Comparison of ENCODE assay signal across 8 cellular contexts in the genomic region with DNA sequence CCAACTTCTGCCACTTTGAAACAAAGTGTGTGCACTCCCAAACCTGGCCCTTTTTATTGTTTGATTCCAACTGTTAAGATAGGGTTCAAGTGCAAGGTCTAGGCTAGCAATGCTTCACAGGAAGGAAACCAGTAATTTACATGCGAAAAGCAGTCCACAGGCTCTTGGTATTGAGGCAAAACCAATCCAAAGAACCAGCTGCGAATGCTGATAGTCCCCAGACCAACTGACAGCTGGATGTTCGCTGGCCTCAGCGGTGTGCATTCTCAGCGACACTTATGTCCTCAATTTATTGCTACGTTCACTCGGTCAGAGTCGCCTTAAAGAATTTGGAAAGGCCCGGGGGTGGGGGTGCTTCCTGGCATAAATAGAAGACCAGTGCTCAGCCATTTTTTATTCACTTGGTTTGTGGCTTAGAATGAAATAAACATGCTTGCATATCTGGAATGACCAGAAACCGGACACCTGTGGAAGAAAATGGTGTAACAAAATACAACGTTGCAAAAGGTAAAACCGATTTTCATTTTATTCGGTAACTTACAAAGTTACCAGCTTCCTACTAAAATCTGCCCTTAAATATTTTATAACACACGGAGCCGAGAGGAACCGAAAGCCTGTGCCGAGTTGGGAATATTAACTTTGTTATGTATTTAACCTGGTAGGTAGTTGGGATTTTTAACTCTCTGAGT. TPM values are rescaled to one million over a fixed set of nuclear protein-coding genes. Genes with fewer than 3 reads are reported as not detected.
DNase-seq lines count a peak whose midpoint lies in the region; ATAC-seq lines count a peak whose summit lies in the region.

No MANE protein-coding gene starts in this region.

- peaks cover 37% of the 10 kb centered on the region for H3K4me1 ChIP-seq in rectal smooth muscle tissue (ENCODE audit: control insufficient read depth, insufficient read depth, low read length)

- no peak for ATAC-seq in HG03439 (IDR thresholded peaks at IDR 0.05; ENCODE audit: unreplicated experiment)

- H3K4me3 Mint-ChIP-seq in activated CD4-positive, alpha-beta memory T cell treated with anti-CD3 and anti-CD28 coated beads, Interleukin-2, amount 10 ng/mL, durations not matched to agents 7 days and 5 days, result peak overlapping the region; percentile 74

- no peaks in the 10 kb centered on the region for H3K27me3 ChIP-seq in rectal smooth muscle tissue (ENCODE audit: control insufficient read depth, insufficient read depth, low read length)

- H3K4me1 Mint-ChIP-seq in activated CD4-positive, alpha-beta memory T cell treated with anti-CD3 and anti-CD28 coated beads, Interleukin-2, amount 10 ng/mL, durations not matched to agents 7 days and 5 days, result peaks cover 62% of the 10 kb centered on the region

- H3K4me3 ChIP-seq in rectal smooth muscle tissue (ENCODE audit: low read length), result peak overlapping the region; percentile 93

- peaks cover 6% of the 10 kb centered on the region for H3K36me3 Mint-ChIP-seq in activated CD4-positive, alpha-beta memory T cell treated with anti-CD3 and anti-CD28 coated beads, Interleukin-2, amount 10 ng/mL, durations not matched to agents 7 days and 5 days (ENCODE audit: low read depth)

- CTCF ChIA-PET in activated CD4-positive, alpha-beta memory T cell treated with anti-CD3 and anti-CD28 coated beads, Interleukin-2, amount 10 ng/mL, durations not matched to agents 7 days and 5 days (lab: Charles Lee), result no interaction called here

- H3K27ac ChIP-seq in KOPT-K1 (ENCODE audit: low read depth, low read length, poor library complexity, severe bottlenecking) (peak overlapping the region; percentile 88), rectal smooth muscle tissue (ENCODE audit: low read depth, low read length) (peak overlapping the region; percentile 98)

- peak overlapping the region; percentile 96 for H3K27ac Mint-ChIP-seq in activated CD4-positive, alpha-beta memory T cell treated with anti-CD3 and anti-CD28 coated beads, Interleukin-2, amount 10 ng/mL, durations not matched to agents 7 days and 5 days

- peak overlapping the region; percentile 69 for H3K9ac ChIP-seq in rectal smooth muscle tissue (ENCODE audit: low read length)

- no peaks in the 10 kb centered on the region for H3K9me3 ChIP-seq in KOPT-K1 (ENCODE audit: insufficient read depth, low read length, poor library complexity, severe bottlenecking)

- H3K9me3 Mint-ChIP-seq in activated CD4-positive, alpha-beta memory T cell treated with anti-CD3 and anti-CD28 coated beads, Interleukin-2, amount 10 ng/mL, durations not matched to agents 7 days and 5 days, result no peaks in the 10 kb centered on the region

- H3K36me3 ChIP-seq in KOPT-K1 (ENCODE audit: insufficient read depth, low read length) (peaks cover 3% of the 10 kb centered on the region; the same call in 1 of the 2 replicates), rectal smooth muscle tissue (ENCODE audit: control insufficient read depth, insufficient read depth, low read length) (peaks cover 4% of the 10 kb centered on the region)

- POLR2A ChIA-PET in activated CD4-positive, alpha-beta memory T cell treated with anti-CD3 and anti-CD28 coated beads, Interleukin-2, amount 10 ng/mL, durations not matched to agents 7 days and 5 days (lab: Charles Lee), result interaction anchor here (0.6 kb wide), 1 partner anchor 209 kb away, joined by 3 read pairs; a partner anchor contains a TSS

- H3K27me3 Mint-ChIP-seq in activated CD4-positive, alpha-beta memory T cell treated with anti-CD3 and anti-CD28 coated beads, Interleukin-2, amount 10 ng/mL, durations not matched to agents 7 days and 5 days, result no peaks in the 10 kb centered on the region

- peak; percentile 25 for DNase-seq in NCI-H1105 treated with DMSO at 0.1 percent for 48 hours (lab: John Stamatoyannopoulos, UW)
- DNase-seq in NCI-H1105 (lab: John Stamatoyannopoulos, UW), result no peak
- DNase-seq in activated CD4-positive, alpha-beta memory T cell treated with anti-CD3 and anti-CD28 coated beads, Interleukin-2, amount 10 ng/mL, durations not matched to agents 7 days and 5 days, result peak; percentile 27
- peak; percentile 42 for DNase-seq in globus pallidus (ENCODE audit: low spot score)
- no peak for DNase-seq in NCI-H146 treated with DMSO at 0.1 percent for 48 hours (lab: John Stamatoyannopoulos, UW; ENCODE audit: unreplicated experiment)

RNA-seq across cellular contexts. Expression of a gene that starts 1.6 kb away (rescaled TPM):
- total RNA-seq in activated CD4-positive, alpha-beta memory T cell treated with anti-CD3 and anti-CD28 coated beads, Interleukin-2, amount 10 ng/mL, durations not matched to agents 7 days and 5 days, result 10 to 100 TPM; 50.2 to 51.1 TPM

Comparison
In these comparisons a context has a peak if more than half of its experiments do, and no peak if none do; other contexts are left out.
1. DNase-seq: peak in NCI-H1105 treated with DMSO at 0.1 percent for 48 hours (single experiment), activated CD4-positive, alpha-beta memory T cell treated with anti-CD3 and anti-CD28 coated beads, Interleukin-2, amount 10 ng/mL, durations not matched to agents 7 days and 5 days (single experiment) and globus pallidus (single experiment); none in NCI-H1105 (single experiment) and NCI-H146 treated with DMSO at 0.1 percent for 48 hours (single experiment).